ENCODE assay signal across 18 cellular contexts in genomic region chr12:6923003-6923732, GRCh38. TPM values are rescaled to one million over a fixed set of nuclear protein-coding genes. Genes with fewer than 3 reads are reported as not detected.
A peak's percentile ranks its signal among the peaks of the same experiment; 100 is the strongest.
DNase-seq lines count a peak whose midpoint lies in the region; ATAC-seq and TF ChIP-seq lines count a peak whose summit lies in the region.
"Had no signal": no experiment of that assay in that cellular context is flagged by ENCODE, and none has a peak within 500 bp of the region (broad histone marks: within the 10 kb centered on the region; RNA-seq: fewer than 3 reads in every experiment).

No MANE protein-coding gene starts in this region.

- H3K9me3 Mint-ChIP-seq in glutamatergic neuron (ENCODE audit: unreplicated experiment), result peaks cover 18% of the 10 kb centered on the region
- H3K9me3 Mint-ChIP-seq: activated T-cell treated with anti-CD3 and anti-CD28 coated beads, Interleukin-2, amount 50 U/mL, for 72 hours had no signal

- H3K27ac ChIP-seq in right cardiac atrium (ENCODE audit: low read length) (no peak overlapping the region), heart right ventricle (peak overlapping the region in 1 of 10 donors; percentile 31), VCaP (peak overlapping the region; percentile 96; the same call in 1 of the 2 replicates)

- intact Hi-C loops in right cardiac atrium (cut with DNase I), result no loop called here
- intact Hi-C loops in heart right ventricle (cut with DNase I), result loop anchor here in 2 of 10 donors (5.0 kb wide), 2 partner anchors 39 to 169 kb away; partner anchors contain the start of gene C1R (in 1 of the 2)

- peaks cover 7% of the 10 kb centered on the region for H3K4me1 ChIP-seq in right cardiac atrium (ENCODE audit: control insufficient read depth, insufficient read depth, low read length)
- peaks cover 17 to 49% (median 35%) of the 10 kb centered on the region in 9 donors for H3K4me1 ChIP-seq in heart right ventricle

- H3K4me3 ChIP-seq in right cardiac atrium (ENCODE audit: low read length), result no peak overlapping the region
- H3K4me3 ChIP-seq in heart right ventricle, result no peak overlapping the region
- H3K4me3 ChIP-seq: esophagus squamous epithelium, left ventricle myocardium inferior, thyroid gland had no signal

- WGBS in right cardiac atrium, result 79% methylated on average over 10 of the region's 10 CpGs
- WGBS in heart right ventricle, 2 donors, result 85 to 92% methylated on average over 10 of the region's 10 CpGs

- peaks cover 0 to 26% (median 0%) of the 10 kb centered on the region in 9 donors for H3K36me3 ChIP-seq in heart right ventricle
- H3K36me3 ChIP-seq: left ventricle myocardium inferior, thyroid gland had no signal

- TF ChIP-seq CTCF in heart right ventricle (IDR thresholded peaks at IDR 0.05) (no peak), VCaP (conservative IDR thresholded peaks at IDR 0.05) (no peak), glutamatergic neuron (IDR thresholded peaks at IDR 0.05; ENCODE audit: partially characterized antibody, unreplicated experiment) (no peak)

- peak overlapping the region; percentile 73 for H3K4me3 Mint-ChIP-seq in glutamatergic neuron (ENCODE audit: unreplicated experiment)
- H3K4me3 Mint-ChIP-seq: activated CD4-positive, alpha-beta T cell treated with anti-CD3 and anti-CD28 coated beads for 36 hours; activated T-cell treated with anti-CD3 and anti-CD28 coated beads, Interleukin-2, amount 50 U/mL, for 72 hours had no signal

- H3K9me3 ChIP-seq in right cardiac atrium (ENCODE audit: control insufficient read depth, low read length), result no peaks in the 10 kb centered on the region
- no peaks in the 10 kb centered on the region for H3K9me3 ChIP-seq in heart right ventricle
- H3K9me3 ChIP-seq: esophagus squamous epithelium, left ventricle myocardium inferior, thyroid gland had no signal

- H3K36me3 Mint-ChIP-seq in glutamatergic neuron (ENCODE audit: unreplicated experiment), result peaks cover 13% of the 10 kb centered on the region

- H3K27me3 ChIP-seq in right cardiac atrium (ENCODE audit: control insufficient read depth, insufficient read depth) (no peaks in the 10 kb centered on the region), heart right ventricle (peaks cover 0 to 5% (median 0%) of the 10 kb centered on the region in 7 donors)
- H3K27me3 ChIP-seq: esophagus squamous epithelium, thyroid gland had no signal

- ATAC-seq in right cardiac atrium (no peak), heart right ventricle (no peak), GM18520 (IDR thresholded peaks at IDR 0.05; ENCODE audit: unreplicated experiment) (no peak)
- ATAC-seq: activated T-cell treated with anti-CD3 and anti-CD28 coated beads, Interleukin-2, amount 50 U/mL, for 72 hours had no signal

- H3K4me1 Mint-ChIP-seq in glutamatergic neuron (ENCODE audit: low read depth, unreplicated experiment), result peaks cover 51% of the 10 kb centered on the region

- peak overlapping the region; percentile 57 for H3K27ac Mint-ChIP-seq in glutamatergic neuron (ENCODE audit: unreplicated experiment)
- H3K27ac Mint-ChIP-seq: activated CD4-positive, alpha-beta T cell treated with anti-CD3 and anti-CD28 coated beads for 36 hours; activated T-cell treated with anti-CD3 and anti-CD28 coated beads, Interleukin-2, amount 50 U/mL, for 72 hours had no signal

- H3K27me3 Mint-ChIP-seq in glutamatergic neuron (ENCODE audit: unreplicated experiment), result peaks cover 22% of the 10 kb centered on the region
- H3K27me3 Mint-ChIP-seq: activated CD4-positive, alpha-beta T cell treated with anti-CD3 and anti-CD28 coated beads for 36 hours had no signal

- DNase-seq in right cardiac atrium (peak in 2 of 3 donors; percentile 34 to 41), heart right ventricle (no peak), glutamatergic neuron (no peak), D341Med (ENCODE audit: low spot score) (no peak), NCI-H2107 (lab: John Stamatoyannopoulos, UW) (no peak), SHP77 treated with DMSO at 0.1 percent for 48 hours (lab: John Stamatoyannopoulos, UW) (no peak)
- DNase-seq: activated CD4-positive, alpha-beta T cell treated with anti-CD3 and anti-CD28 coated beads for 36 hours; activated T-cell treated with anti-CD3 and anti-CD28 coated beads, Interleukin-2, amount 50 U/mL, for 72 hours; esophagus squamous epithelium; left ventricle myocardium inferior; NCI-H1930; thyroid gland had no signal

RNA-seq across cellular contexts. Expression of gene ATN1, which starts 4.6 kb away (rescaled TPM):
- total RNA-seq in right cardiac atrium, result 10 to 100 TPM; 85.3 to 89.3 (median 88.6) TPM
- polyA plus RNA-seq in right cardiac atrium, result 70.1 TPM
- total RNA-seq in heart right ventricle, result 10 to 100 TPM; 54.7 to 96.7 (median 65.8) TPM
- 10 to 100 TPM; 48.7 to 92.5 TPM for polyA plus RNA-seq in heart right ventricle
- total RNA-seq in glutamatergic neuron (ENCODE audit: unreplicated experiment), result 94.6 TPM

RNA-seq across cellular contexts. Expression of gene ENO2, which starts 8.8 kb away (rescaled TPM):
- 10 to 100 TPM; 29.6 to 42.1 (median 35.8) TPM for total RNA-seq in right cardiac atrium
- 17.8 TPM for polyA plus RNA-seq in right cardiac atrium
- total RNA-seq in heart right ventricle, result 10 to 100 TPM in 8 of 10 donors, 1 to 10 TPM in 2; 6.3 to 68.4 (median 14.4) TPM
- 10 to 100 TPM; 19.2 to 19.3 TPM for polyA plus RNA-seq in heart right ventricle
- total RNA-seq in glutamatergic neuron (ENCODE audit: unreplicated experiment), result 182 TPM

RNA-seq across cellular contexts. Expression of gene LRRC23, which starts 18.5 kb away (rescaled TPM):
- total RNA-seq in right cardiac atrium, result 10 to 100 TPM; 11.4 to 13.9 (median 12.1) TPM
- polyA plus RNA-seq in right cardiac atrium, result 15.0 TPM
- 10 to 100 TPM in 6 of 10 donors, 1 to 10 TPM in 4; 6.5 to 16.1 (median 11.0) TPM for total RNA-seq in heart right ventricle
- 10 to 100 TPM; 12.6 to 16.6 TPM for polyA plus RNA-seq in heart right ventricle
- 2.6 TPM for total RNA-seq in glutamatergic neuron (ENCODE audit: unreplicated experiment)

RNA-seq across cellular contexts. Expression of gene RNU7-1, which starts 20.4 kb away (rescaled TPM):
- total RNA-seq in right cardiac atrium (not detected), heart right ventricle (not detected), glutamatergic neuron (ENCODE audit: unreplicated experiment) (not detected)
- polyA plus RNA-seq in right cardiac atrium (not detected), heart right ventricle (not detected)
- total RNA-seq: activated CD4-positive, alpha-beta T cell treated with anti-CD3 and anti-CD28 coated beads for 36 hours; activated T-cell treated with anti-CD3 and anti-CD28 coated beads, Interleukin-2, amount 50 U/mL, for 72 hours; esophagus squamous epithelium; HT-29; left ventricle myocardium inferior; MCF 10A; pulmonary artery endothelial cell; T-helper 1 cell treated with Interleukin-12 subunit alpha and Interleukin-12 subunit beta and Interleukin-4 antibody, amounts not matched to agents 30 ng/mL and 1 ng/mL, for 36 hours; thyroid gland had no signal

RNA-seq across cellular contexts. Expression of gene C12orf57, which starts 20.7 kb away (rescaled TPM):
- total RNA-seq in right cardiac atrium (100 to 1,000 TPM; 262 to 339 (median 272) TPM), heart right ventricle (100 to 1,000 TPM; 134 to 213 (median 167) TPM), glutamatergic neuron (ENCODE audit: unreplicated experiment) (184 TPM)
- polyA plus RNA-seq in right cardiac atrium (441 TPM), heart right ventricle (100 to 1,000 TPM; 182 to 654 TPM)

Comparison
In these comparisons a context has a peak if more than half of its experiments do, and no peak if none do; other contexts are left out.
1. DNase-seq: peak in right cardiac atrium (2 of 3); none in heart right ventricle (0 of 2), glutamatergic neuron (single experiment), D341Med (single experiment), NCI-H2107 (single experiment) and SHP77 treated with DMSO at 0.1 percent for 48 hours (single experiment).